Comparison of ENCODE assay signal across 8 cellular contexts in genomic region chr14:45252356-45253069, GRCh38. TPM values are rescaled to one million over a fixed set of nuclear protein-coding genes. Genes with fewer than 3 reads are reported as not detected.
A peak's percentile ranks its signal among the peaks of the same experiment; 100 is the strongest.
DNase-seq lines count a peak whose midpoint lies in the region; ATAC-seq and TF ChIP-seq lines count a peak whose summit lies in the region.

No MANE protein-coding gene starts in this region.

- peak overlapping the region; percentile 41 for H3K23ac ChIP-seq in IMR-90 (ENCODE audit: low read depth, low read length)

- H4K20me1 ChIP-seq in IMR-90 (ENCODE audit: insufficient read depth, low read length) = peaks cover 4% of the 10 kb centered on the region; the same call in 1 of the 2 replicates

- H3K27me3 ChIP-seq in IMR-90 (ENCODE audit: control insufficient read depth, insufficient read depth, low read length) = no peaks in the 10 kb centered on the region

- no peaks in the 10 kb centered on the region for H3K36me3 ChIP-seq in IMR-90 (ENCODE audit: control insufficient read depth, insufficient read depth, low read length)

- peaks cover 6 to 18% (median 11%) of the 10 kb centered on the region in 7 donors for H3K9me3 Mint-ChIP-seq in CD14-positive monocyte
- peaks cover 8% of the 10 kb centered on the region for H3K9me3 Mint-ChIP-seq in activated CD4-positive, alpha-beta memory T cell treated with anti-CD3 and anti-CD28 coated beads for 36 hours

- H3K4ac ChIP-seq in IMR-90 (ENCODE audit: low read depth, low read length) = peak overlapping the region; percentile 38; the same call in 1 of the 2 replicates

- H2AK5ac ChIP-seq in IMR-90 (ENCODE audit: low read depth, low read length) = no peak overlapping the region

- no peak for DNase-seq in CD14-positive monocyte (ENCODE audit: low spot score)
- DNase-seq in IMR-90 = peak; percentile 5
- DNase-seq in activated CD4-positive, alpha-beta memory T cell treated with anti-CD3 and anti-CD28 coated beads for 36 hours = peak; percentile 34
- peak; percentile 33 for DNase-seq in glomerular visceral epithelial cell (ENCODE audit: extremely low spot score)
- DNase-seq in middle frontal gyrus (ENCODE audit: extremely low spot score, low spot score) = no peak

- H3K4me3 ChIP-seq in IMR-90 (ENCODE audit: insufficient read depth, low read depth, low read length) (peak overlapping the region; percentile 82), skin epidermis (peak overlapping the region; percentile 59 to 88 (median 77))

- 0 out of 2 replicates have a peak overlapping the region, but pooled peaks have one; percentile 4 for H3K18ac ChIP-seq in IMR-90 (ENCODE audit: low read depth, low read length)

- H3K4me3 Mint-ChIP-seq in CD14-positive monocyte = peak overlapping the region; percentile 90 to 93
- peak overlapping the region; percentile 86 for H3K4me3 Mint-ChIP-seq in activated CD4-positive, alpha-beta memory T cell treated with anti-CD3 and anti-CD28 coated beads for 36 hours

- peaks cover 4% of the 10 kb centered on the region; the same call in 1 of the 2 replicates for H3K4me1 ChIP-seq in IMR-90 (ENCODE audit: control insufficient read depth, insufficient read depth, low read length)

- H2BK5ac ChIP-seq in IMR-90 (ENCODE audit: low read depth, low read length, poor library complexity, severe bottlenecking) = peak overlapping the region; percentile 20

- H3K9me3 ChIP-seq in IMR-90 (ENCODE audit: control insufficient read depth, insufficient read depth, low read length) = no peaks in the 10 kb centered on the region

- H3K14ac ChIP-seq in IMR-90 (replicated peaks; ENCODE audit: low read depth, low read length) = peak overlapping the region; percentile 44; the same call in 1 of the 2 replicates

- dilution Hi-C loops in IMR-90 (cut with HindIII; ENCODE audit: low sequenced_read_pairs, unreplicated experiment) = no loop called here

- peaks cover 0 to 5% of the 10 kb centered on the region in 2 donors for H3K36me3 Mint-ChIP-seq in CD14-positive monocyte
- H3K36me3 Mint-ChIP-seq in activated CD4-positive, alpha-beta memory T cell treated with anti-CD3 and anti-CD28 coated beads for 36 hours = peaks cover 8% of the 10 kb centered on the region

- H3K4me1 Mint-ChIP-seq in CD14-positive monocyte = peaks cover 47% of the 10 kb centered on the region
- H3K4me1 Mint-ChIP-seq in activated CD4-positive, alpha-beta memory T cell treated with anti-CD3 and anti-CD28 coated beads for 36 hours (ENCODE audit: low read depth) = peaks cover 17% of the 10 kb centered on the region

- peak overlapping the region; percentile 99 for H2AFZ ChIP-seq in IMR-90 (replicated peaks; ENCODE audit: low read length, poor library complexity)

- peak overlapping the region; percentile 61 for H3K27ac ChIP-seq in IMR-90 (ENCODE audit: insufficient read depth, low read length)
- H3K27ac ChIP-seq in skin epidermis = peak overlapping the region in 20 of 21 experiments; percentile 80 to 97 (median 91)

- ATAC-seq in IMR-90 (ENCODE audit: low read depth) (no peak), HG02938 (IDR thresholded peaks at IDR 0.05; ENCODE audit: unreplicated experiment) (no peak), HG02970 (IDR thresholded peaks at IDR 0.05; ENCODE audit: low FRiP score, unreplicated experiment) (no peak)

- peaks cover 3% of the 10 kb centered on the region; the same call in 1 of the 2 replicates for H3K9me1 ChIP-seq in IMR-90 (ENCODE audit: insufficient read depth, low read length)

- 1% methylated on average over 12 of the region's 26 CpGs; no CpG with 5 or more reads in 1 of the 2 experiments for WGBS in IMR-90 (ENCODE audit: extremely low coverage in 2 of 2, insufficient read length in 1 of 2), 2 experiments

- no peak overlapping the region for H2BK15ac ChIP-seq in IMR-90 (ENCODE audit: low read depth, low read length)

- intact Hi-C loops in CD14-positive monocyte (cut with micrococcal nuclease) = loop anchor here (2.0 to 5.0 kb wide), 3 partner anchors 118 to 290 kb away; partner anchors contain the start of genes FANCM (in 2 of the 2), FKBP3 (in 2 of the 2), KLHL28 (in 1 of the 2) and PRPF39 (in 1 of the 2)
- intact Hi-C loops in IMR-90 (cut with micrococcal nuclease) = loop anchor here (1.0 to 5.0 kb wide), 5 partner anchors 118 to 355 kb away; partner anchors contain the start of genes FKBP3, PRPF39 and TOGARAM1
- intact Hi-C loops in activated CD4-positive, alpha-beta memory T cell treated with anti-CD3 and anti-CD28 coated beads for 36 hours (cut with micrococcal nuclease) = loop anchor here (1.0 to 5.0 kb wide), 7 partner anchors 50 to 355 kb away; partner anchors contain the start of genes FKBP3, PRPF39 and TOGARAM1

- no peak for TF ChIP-seq CTCF in CD14-positive monocyte (IDR thresholded peaks at IDR 0.05)
- TF ChIP-seq CTCF in IMR-90 (conservative IDR thresholded peaks at IDR 0.05; ENCODE audit: low read depth, low read length) = no peak

- no TSS peak for BruUV-seq in IMR-90 (replicated peaks; lab: Mats Ljungman, UMichigan)

- peak overlapping the region; percentile 52; the same call in 1 of the 2 replicates for H3K56ac ChIP-seq in IMR-90 (ENCODE audit: extremely low read depth, insufficient read depth, low read length)

- no peak overlapping the region for H2BK120ac ChIP-seq in IMR-90 (ENCODE audit: low read depth, low read length)

- H3K27ac Mint-ChIP-seq in CD14-positive monocyte = peak overlapping the region; percentile 82 to 98 (median 95)
- peak overlapping the region; percentile 95 for H3K27ac Mint-ChIP-seq in activated CD4-positive, alpha-beta memory T cell treated with anti-CD3 and anti-CD28 coated beads for 36 hours

- H2AK9ac ChIP-seq in IMR-90 (replicated peaks; ENCODE audit: low read depth, low read length, poor library complexity) = peak overlapping the region; percentile 31

- no peak overlapping the region; the same call in 1 of the 2 replicates for H4K5ac ChIP-seq in IMR-90 (ENCODE audit: low read depth, low read length)

- H3K27me3 Mint-ChIP-seq in CD14-positive monocyte (ENCODE audit: low read depth in 3 of 3) = peaks cover 0 to 1% (median 0%) of the 10 kb centered on the region in 3 donors
- H3K27me3 Mint-ChIP-seq in activated CD4-positive, alpha-beta memory T cell treated with anti-CD3 and anti-CD28 coated beads for 36 hours = no peaks in the 10 kb centered on the region

- H3K79me1 ChIP-seq in IMR-90 (ENCODE audit: low read depth in 1 of 2, low read length in 2 of 2) = peaks cover 0 to 17% of the 10 kb centered on the region in 2 experiments; a peak in 2 of 4 replicates

- H4K91ac ChIP-seq in IMR-90 (ENCODE audit: insufficient read depth, low read depth, low read length) = peak overlapping the region; percentile 43; the same call in 1 of the 2 replicates

- POLR2A ChIA-PET in IMR-90 (lab: Charles Lee; ENCODE audit: unreplicated experiment) = no interaction called here
- POLR2A ChIA-PET in activated CD4-positive, alpha-beta memory T cell treated with anti-CD3 and anti-CD28 coated beads for 36 hours (lab: Charles Lee) = interaction anchor here (0.5 to 2.3 kb wide), 5 partner anchors 20 to 356 kb away, joined by 3 to 12 read pairs (median 7); partner anchors contain the start of genes FANCM, KLHL28 and TOGARAM1

- no peak for TF ChIP-seq POLR2A in IMR-90 (IDR thresholded peaks at IDR 0.05; ENCODE audit: low read depth, low read length)

- H3K4me2 ChIP-seq in IMR-90 (ENCODE audit: low read depth, low read length) = peak overlapping the region; percentile 98

- CTCF ChIA-PET in IMR-90 (lab: Yijun Ruan, JAX) = interaction anchor here (1.0 to 1.9 kb wide), 4 partner anchors 14 to 39 kb away, joined by 3 to 6 read pairs (median 4); no protein-coding TSS in a partner anchor
- CTCF ChIA-PET in activated CD4-positive, alpha-beta memory T cell treated with anti-CD3 and anti-CD28 coated beads for 36 hours (lab: Charles Lee) = interaction anchor here (0.6 to 1.4 kb wide), 13 partner anchors 11 to 356 kb away, joined by 3 to 10 read pairs (median 3); partner anchors contain the start of gene FANCM

- in situ Hi-C loops in IMR-90 (cut with MboI; ENCODE audit: low sequenced_read_pairs) = no loop called here

- no peak for TF ChIP-seq RAD21 in IMR-90 (IDR thresholded peaks at IDR 0.05; ENCODE audit: low read length)

- peak overlapping the region; percentile 16 to 38; a peak in 2 of 4 replicates for H4K8ac ChIP-seq in IMR-90 (ENCODE audit: low read depth in 2 of 2, low read length in 2 of 2)

- H2BK20ac ChIP-seq in IMR-90 (ENCODE audit: low read depth, low read length) = no peak overlapping the region

- peak overlapping the region; percentile 74 for H3K9ac ChIP-seq in IMR-90 (ENCODE audit: low read depth, low read length)

TF ChIP-seq in IMR-90, 13 proteins besides CTCF, POLR2A, EP300 and RAD21:
- TF ChIP-seq SMC3 (IDR thresholded peaks at IDR 0.05; ENCODE audit: low read depth, low read length) (no peak), MAZ (IDR thresholded peaks at IDR 0.05; ENCODE audit: borderline replicate concordance, low read depth, low read length) (peak; percentile 1; the same call in 1 of the 2 replicates)

RNA-seq across cellular contexts. Expression of gene MIS18BP1, which starts 0.5 kb away (rescaled TPM):
- 10 to 100 TPM; 45.6 to 61.8 TPM for polyA plus RNA-seq in CD14-positive monocyte
- total RNA-seq in IMR-90 (2012; rRNA removed) = 18.6 and 29.7 TPM in 2 replicates
- 8.6 and 10.6 TPM in 2 replicates for polyA plus RNA-seq in IMR-90 (2012; rRNA removed)
- 1.1 and 1.5 TPM in 2 replicates for polyA plus RNA-seq in IMR-90 (2012; cell fraction: cytosol; rRNA removed)
- 2.5 and 10.4 TPM in 2 replicates for polyA plus RNA-seq in IMR-90 (2012; cell fraction: nucleus; rRNA removed; ENCODE audit: low replicate concordance)
- total RNA-seq in activated CD4-positive, alpha-beta memory T cell treated with anti-CD3 and anti-CD28 coated beads for 36 hours = 10 to 100 TPM; 53.7 to 58.5 TPM

Comparison
In these comparisons a context has a peak if more than half of its experiments do, and no peak if none do; other contexts are left out.
1. DNase-seq: peak in IMR-90 (single experiment), activated CD4-positive, alpha-beta memory T cell treated with anti-CD3 and anti-CD28 coated beads for 36 hours (single experiment) and glomerular visceral epithelial cell (single experiment); none in CD14-positive monocyte (single experiment) and middle frontal gyrus (single experiment).